8 cellular contexts compared by ENCODE assay signal in the genomic region with DNA sequence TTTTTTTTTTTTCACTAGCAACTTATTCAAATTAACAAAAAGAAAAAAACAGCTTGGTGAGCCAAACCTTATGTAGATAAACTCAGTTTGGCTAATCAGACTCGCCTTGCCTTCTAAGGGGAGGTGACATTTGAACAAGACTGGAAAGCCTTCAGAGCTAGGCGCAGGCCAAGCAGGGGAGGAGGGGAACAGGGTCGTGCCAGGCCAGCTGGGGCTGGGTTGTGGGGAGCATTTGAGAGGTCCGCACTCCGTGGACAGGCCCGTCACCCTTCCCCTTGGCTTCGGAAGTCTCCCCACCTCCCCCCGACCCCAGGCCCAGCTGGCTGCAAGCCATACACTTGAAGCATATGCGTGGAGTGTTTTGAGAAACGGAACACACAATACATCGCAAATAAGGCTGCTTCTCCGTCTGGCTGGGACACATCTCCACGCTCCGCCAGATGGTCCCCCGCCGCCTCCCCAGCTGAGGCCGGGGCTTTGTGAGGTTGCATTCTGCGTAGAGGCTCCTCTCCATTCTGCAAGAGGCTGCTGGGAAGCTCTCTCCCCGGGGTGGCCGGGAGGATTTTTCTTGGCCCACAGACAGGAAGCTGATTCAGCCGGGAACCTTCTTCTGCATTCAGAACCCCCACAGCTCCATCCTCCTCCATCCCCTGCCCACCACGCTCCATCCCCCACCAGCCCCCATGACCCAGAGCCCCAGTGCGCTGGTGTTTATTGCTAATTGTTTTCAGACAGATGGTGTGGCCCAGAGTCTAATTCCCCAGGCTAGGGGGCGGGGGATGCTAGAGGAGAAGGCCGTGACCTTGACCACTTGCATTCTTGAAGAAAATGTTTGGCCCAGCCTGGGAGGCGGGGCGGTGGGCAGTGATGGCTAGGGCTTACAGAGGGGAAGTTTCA.
DNase-seq lines count a peak whose midpoint lies in the region; ATAC-seq, FAIRE-seq and TF ChIP-seq lines count a peak whose summit lies in the region.

No MANE protein-coding gene starts in this region.

- H3K4me3 ChIP-seq in left lung (no peak overlapping the region), tibial artery (peak overlapping the region; percentile 34 to 37)

- ATAC-seq in left lung = peak; percentile 86

- no peak for FAIRE-seq in D721Med (lab: Jason Lieb, UNC)

- H3K4me1 ChIP-seq in left lung = peaks cover 19 to 54% of the 10 kb centered on the region in 2 donors
- peaks cover 7 to 36% (median 17%) of the 10 kb centered on the region in 4 donors for H3K4me1 ChIP-seq in tibial artery

- H3K9me3 ChIP-seq in left lung (no peaks in the 10 kb centered on the region), tibial artery (no peaks in the 10 kb centered on the region)

- H3K27me3 ChIP-seq in left lung = no peaks in the 10 kb centered on the region
- no peaks in the 10 kb centered on the region for H3K27me3 ChIP-seq in tibial artery

- intact Hi-C loops in left lung (cut with DNase I) (no loop called here), tibial artery (cut with DNase I; ENCODE audit: low total_unique reads) (no loop called here)

- H3K27ac ChIP-seq in left lung (peak overlapping the region; percentile 78 to 87), tibial artery (peak overlapping the region; percentile 72 to 77)

- peak; percentile 83 for DNase-seq in D721Med (ENCODE audit: insufficient read length, low spot score)
- DNase-seq in NCI-H2196 treated with DMSO at 0.1 percent for 48 hours (lab: John Stamatoyannopoulos, UW; ENCODE audit: unreplicated experiment) = peak; percentile 67
- DNase-seq in cerebellar nuclear complex (lab: John Stamatoyannopoulos, UW) = peak; percentile 25 to 63
- DNase-seq in left lung = peak in 1 of 2 donors; percentile 76
- peak; percentile 55 to 89 for DNase-seq in tibial artery
- DNase-seq in activated T-cell treated with anti-CD3 and anti-CD28 coated beads, Interleukin-2, amount 50 U/mL, for 1 hour = no peak
- DNase-seq in HuH-7.5 (ENCODE audit: low spot score) = no peak
- no peak for DNase-seq in SIG-M5 (lab: John Stamatoyannopoulos, UW)

- H3K36me3 ChIP-seq in left lung (no peaks in the 10 kb centered on the region), tibial artery (no peaks in the 10 kb centered on the region)

- TF ChIP-seq CTCF in D721Med (IDR thresholded peaks at IDR 0.05; ENCODE audit: insufficient read depth, missing control alignments) = no peak
- no peak for TF ChIP-seq CTCF in left lung (IDR thresholded peaks at IDR 0.05)
- TF ChIP-seq CTCF in tibial artery (IDR thresholded peaks at IDR 0.05) = no peak

Comparison
In these comparisons a context has a peak if more than half of its experiments do, and no peak if none do; other contexts are left out.
1. DNase-seq: peak in D721Med (single experiment), NCI-H2196 treated with DMSO at 0.1 percent for 48 hours (single experiment), cerebellar nuclear complex (2 of 2) and tibial artery (2 of 2); none in activated T-cell treated with anti-CD3 and anti-CD28 coated beads, Interleukin-2, amount 50 U/mL, for 1 hour (single experiment), HuH-7.5 (single experiment) and SIG-M5 (single experiment).
2. H3K4me3 ChIP-seq: peak in tibial artery (2 of 2); none in left lung (0 of 2).